ENCODE assay signal across 12 cellular contexts in genomic region chr20:34108616-34109174, GRCh38. TPM values are rescaled to one million over a fixed set of nuclear protein-coding genes. Genes with fewer than 3 reads are reported as not detected.
DNase-seq lines count a peak whose midpoint lies in the region; ATAC-seq, FAIRE-seq and TF ChIP-seq lines count a peak whose summit lies in the region.
"Had no signal": no experiment of that assay in that cellular context is flagged by ENCODE, and none has a peak within 500 bp of the region (broad histone marks: within the 10 kb centered on the region; RNA-seq: fewer than 3 reads in every experiment).

No MANE protein-coding gene starts in this region.

- no peak overlapping the region for H3K27ac ChIP-seq in DOHH2 (ENCODE audit: low read depth, low read length)
- H3K27ac ChIP-seq: dorsolateral prefrontal cortex, stomach had no signal

- no peak for FAIRE-seq in HTR-8/SVneo (lab: Jason Lieb, UNC)

- peaks cover 50% of the 10 kb centered on the region for H3K4me1 Mint-ChIP-seq in neural crest cell

- no peaks in the 10 kb centered on the region for H3K9me2 ChIP-seq in DOHH2 (replicated peaks; ENCODE audit: control insufficient read depth, low read length)

- H3K9me3 Mint-ChIP-seq in neural crest cell, result no peaks in the 10 kb centered on the region

- 0 out of 2 replicates have a peak, but pooled peaks cover 3% of the 10 kb centered on the region for H3F3A ChIP-seq in DOHH2 (ENCODE audit: control insufficient read depth, insufficient read depth)

- no peaks in the 10 kb centered on the region for H3K9me3 ChIP-seq in DOHH2 (ENCODE audit: control insufficient read depth, insufficient read depth, low read length)
- H3K9me3 ChIP-seq in adipocyte (ENCODE audit: control insufficient read depth, low read length), result no peaks in the 10 kb centered on the region
- H3K9me3 ChIP-seq: stomach had no signal

- H3K36me3 Mint-ChIP-seq in neural crest cell (ENCODE audit: low read depth), result peaks cover 16% of the 10 kb centered on the region

- DNase-seq in M059J (ENCODE audit: low read depth), result peak; percentile 33
- no peak for DNase-seq in adipocyte (ENCODE audit: low read depth)
- DNase-seq in neural crest cell (ENCODE audit: low read depth, low spot score), result no peak
- no peak for DNase-seq in HTR-8/SVneo (ENCODE audit: insufficient read length, low spot score)
- DNase-seq: amniotic stem cell, dorsolateral prefrontal cortex, NCI-H2227 treated with DMSO at 0.1 percent for 48 hours, stomach had no signal

- peak overlapping the region; percentile 86 for H3K4me2 ChIP-seq in DOHH2 (ENCODE audit: low read length)

- no peaks in the 10 kb centered on the region for H3K27me3 ChIP-seq in DOHH2 (ENCODE audit: control insufficient read depth, low read length)
- no peaks in the 10 kb centered on the region for H3K27me3 ChIP-seq in adipocyte (replicated peaks; ENCODE audit: control insufficient read depth, insufficient read depth, low read length)
- H3K27me3 ChIP-seq: dorsolateral prefrontal cortex, stomach had no signal

- H3K36me3 ChIP-seq in DOHH2 (ENCODE audit: control insufficient read depth, low read length), result peaks cover 83% of the 10 kb centered on the region
- H3K36me3 ChIP-seq in adipocyte (ENCODE audit: control insufficient read depth, insufficient read depth, low read length, severe bottlenecking), result peaks cover 48% of the 10 kb centered on the region

- peaks cover 84% of the 10 kb centered on the region for H3K79me2 ChIP-seq in DOHH2 (ENCODE audit: control insufficient read depth, low read length)

- no peak for TF ChIP-seq CTCF in DOHH2 (IDR thresholded peaks at IDR 0.05; ENCODE audit: low read depth, low read length, poor library complexity, severe bottlenecking)
- TF ChIP-seq CTCF in neural crest cell (conservative IDR thresholded peaks at IDR 0.05), result no peak

- H3K27me3 Mint-ChIP-seq in neural crest cell (ENCODE audit: low read depth), result peaks cover 6% of the 10 kb centered on the region

- no peak overlapping the region for H3K27ac Mint-ChIP-seq in neural crest cell (ENCODE audit: unreplicated experiment)

- peaks cover 54% of the 10 kb centered on the region for H4K20me1 ChIP-seq in DOHH2 (ENCODE audit: control insufficient read depth, insufficient read depth, low read depth, low read length)

- no peak for ATAC-seq in GM18870 (IDR thresholded peaks at IDR 0.05; ENCODE audit: unreplicated experiment)
- no peak for ATAC-seq in HG03460 (IDR thresholded peaks at IDR 0.05; ENCODE audit: unreplicated experiment)
- ATAC-seq: left lobe of liver had no signal

- H3K4me3 ChIP-seq in DOHH2 (ENCODE audit: low read length) (peak overlapping the region; percentile 94), adipocyte (ENCODE audit: low read length) (peak overlapping the region; percentile 99)

- H3K4me1 ChIP-seq in DOHH2 (ENCODE audit: control insufficient read depth, low read length), result peaks cover 37% of the 10 kb centered on the region
- peaks cover 48% of the 10 kb centered on the region for H3K4me1 ChIP-seq in adipocyte (ENCODE audit: control insufficient read depth, insufficient read depth, low read length)

- peak overlapping the region; percentile 22 for H3K9ac ChIP-seq in adipocyte (ENCODE audit: low read length)

- H3K4me3 Mint-ChIP-seq in neural crest cell, result peak overlapping the region; percentile 55

RNA-seq across cellular contexts. Expression of gene EIF2S2, which starts 3.3 kb away (rescaled TPM):
- 156 and 179 TPM in 2 replicates for total RNA-seq in M059J (2014; rRNA removed; shearing (Covaris generic))
- 106 and 111 TPM in 2 replicates for total RNA-seq in neural crest cell
